31 cellular contexts compared by ENCODE assay signal in the genomic region with DNA sequence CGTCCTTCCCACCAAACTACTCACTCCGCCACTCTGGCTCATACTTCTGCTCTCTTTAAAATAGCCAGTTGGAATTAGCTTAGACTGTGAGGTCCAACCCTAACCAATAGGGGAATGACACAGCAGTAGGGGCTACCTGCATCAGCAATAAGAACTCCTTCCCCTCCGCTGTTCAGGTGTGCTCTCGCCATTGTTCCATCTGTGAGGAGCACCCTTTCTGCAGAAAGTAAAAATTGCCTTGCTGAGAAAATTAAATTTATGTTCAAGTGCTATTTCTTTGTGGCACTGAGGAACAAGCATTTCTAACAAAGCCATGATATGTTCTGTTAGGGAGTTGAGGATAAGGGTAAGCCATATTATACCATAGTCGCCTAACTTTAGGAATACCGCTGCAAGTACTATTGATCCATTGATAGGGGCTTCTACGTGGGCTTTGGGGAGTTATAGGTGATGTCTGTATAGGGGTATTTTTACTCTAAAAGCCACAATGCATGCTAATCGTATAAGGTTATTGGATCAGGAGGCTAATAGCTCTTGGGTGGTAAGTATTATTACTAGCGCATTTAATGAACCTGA.
"Had no signal": no experiment of that assay in that cellular context is flagged by ENCODE, and none has a peak within 500 bp of the region (broad histone marks: within the 10 kb centered on the region; RNA-seq: fewer than 3 reads in every experiment).

No MANE protein-coding gene starts in this region.

- H3K27ac Mint-ChIP-seq: naive thymus-derived CD8-positive, alpha-beta T cell; nephron; neural progenitor cell; progenitor cell of endocrine pancreas; stimulated activated memory B cell treated with anti-CD40 and anti-IgM and Interleukin-4, amounts not matched to agents 10 μg/mL and 1 μg/mL and 100 μg/mL, for 72 hours; stimulated activated naive CD8-positive, alpha-beta T cell treated with anti-CD3 and anti-CD28 coated beads, Interleukin-15, amount 100 ng/mL, for 72 hours; type B pancreatic cell had no signal

- H3K9ac ChIP-seq: neural progenitor cell, parathyroid adenoma had no signal

- H3K4me2 ChIP-seq: neural progenitor cell, smooth muscle cell had no signal

- H3K36me3 ChIP-seq: neural progenitor cell, ovary, spleen, suprapubic skin, tibial artery, transverse colon, upper lobe of right lung, uterus had no signal

- H3K79me2 ChIP-seq: parathyroid adenoma had no signal

- H3K27me3 ChIP-seq: neural progenitor cell, ovary, spleen, suprapubic skin, testis, tibial artery, transverse colon, upper lobe of right lung, uterus had no signal

- H3K4me3 Mint-ChIP-seq: naive thymus-derived CD8-positive, alpha-beta T cell; nephron; neural progenitor cell; stimulated activated memory B cell treated with anti-CD40 and anti-IgM and Interleukin-4, amounts not matched to agents 10 μg/mL and 1 μg/mL and 100 μg/mL, for 72 hours; stimulated activated naive CD8-positive, alpha-beta T cell treated with anti-CD3 and anti-CD28 coated beads, Interleukin-15, amount 100 ng/mL, for 72 hours; type B pancreatic cell had no signal

- ATAC-seq: naive thymus-derived CD8-positive, alpha-beta T cell; psoas muscle; right cardiac atrium; sciatic nerve; stimulated activated memory B cell treated with anti-CD40 and anti-IgM and Interleukin-4, amounts not matched to agents 10 μg/mL and 1 μg/mL and 100 μg/mL, for 72 hours; stimulated activated naive CD8-positive, alpha-beta T cell treated with anti-CD3 and anti-CD28 coated beads, Interleukin-15, amount 100 ng/mL, for 72 hours; stimulated activated naive CD8-positive, alpha-beta T cell treated with anti-CD3 and anti-CD28 coated beads, Interleukin-15, Interleukin-2, amounts not matched to agents 100 U/mL and 50 U/mL, for 24 hours; upper lobe of right lung had no signal

- H2AFZ ChIP-seq: neural progenitor cell, parathyroid adenoma had no signal

- H3K9me3 ChIP-seq: testis, uterus had no signal

- H3K4me1 Mint-ChIP-seq: naive thymus-derived CD8-positive, alpha-beta T cell; nephron; neural progenitor cell; stimulated activated memory B cell treated with anti-CD40 and anti-IgM and Interleukin-4, amounts not matched to agents 10 μg/mL and 1 μg/mL and 100 μg/mL, for 72 hours; stimulated activated naive CD8-positive, alpha-beta T cell treated with anti-CD3 and anti-CD28 coated beads, Interleukin-15, amount 100 ng/mL, for 72 hours had no signal

- DNase-seq: naive thymus-derived CD8-positive, alpha-beta T cell; occipital lobe; ovary; posterior cingulate gyrus; psoas muscle; right cardiac atrium; spleen; stimulated activated CD4-positive, alpha-beta T cell treated with anti-CD3 and anti-CD28 coated beads, Interleukin-12 subunit alpha, Interleukin-12 subunit beta, amount 100 ng/mL, for 4 hours; stimulated activated CD4-positive, alpha-beta T cell treated with anti-CD3 and anti-CD28 coated beads, Interleukin-1b, Interleukin-23, amount 100 ng/mL, for 48 hours; stimulated activated CD4-positive, alpha-beta T cell treated with anti-CD3 and anti-CD28 coated beads, Interleukin-4, amount 100 ng/mL, for 1 hour; stimulated activated CD4-positive, alpha-beta T cell treated with anti-CD3 and anti-CD28 coated beads, Interleukin-4, amount 100 ng/mL, for 4 hours; stimulated activated CD8-positive, alpha-beta memory T cell treated with anti-CD3 and anti-CD28 coated beads, Interleukin-4, amount 100 ng/mL, for 48 hours; stimulated activated naive CD4-positive, alpha-beta T cell; stimulated activated naive CD8-positive, alpha-beta T cell treated with anti-CD3 and anti-CD28 coated beads, Interleukin-15, amount 100 ng/mL, for 72 hours; stimulated activated naive CD8-positive, alpha-beta T cell treated with anti-CD3 and anti-CD28 coated beads, Interleukin-15, Interleukin-2, amounts not matched to agents 100 U/mL and 50 U/mL, for 24 hours; substantia nigra; testis; tibial artery; transverse colon; upper lobe of right lung; uterus had no signal

- H3K36me3 Mint-ChIP-seq: neural progenitor cell; stimulated activated memory B cell treated with anti-CD40 and anti-IgM and Interleukin-4, amounts not matched to agents 10 μg/mL and 1 μg/mL and 100 μg/mL, for 72 hours; type B pancreatic cell had no signal

- H3K27me3 Mint-ChIP-seq: naive thymus-derived CD8-positive, alpha-beta T cell; progenitor cell of endocrine pancreas; stimulated activated memory B cell treated with anti-CD40 and anti-IgM and Interleukin-4, amounts not matched to agents 10 μg/mL and 1 μg/mL and 100 μg/mL, for 72 hours; stimulated activated naive CD8-positive, alpha-beta T cell treated with anti-CD3 and anti-CD28 coated beads, Interleukin-15, amount 100 ng/mL, for 72 hours; type B pancreatic cell had no signal

- H3K27ac ChIP-seq: neural progenitor cell, ovary, parathyroid adenoma, psoas muscle, skin epidermis, spleen, suprapubic skin, testis, tibial artery, transverse colon, upper lobe of right lung, uterus had no signal

- H3K4me3 ChIP-seq: neural progenitor cell, ovary, psoas muscle, skin epidermis, smooth muscle cell, spleen, suprapubic skin, testis, tibial artery, transverse colon, upper lobe of right lung, uterus had no signal

- H3K4me1 ChIP-seq: neural progenitor cell, parathyroid adenoma, psoas muscle, spleen, suprapubic skin, testis, tibial artery, transverse colon, upper lobe of right lung, uterus had no signal
